In the genomic region with DNA sequence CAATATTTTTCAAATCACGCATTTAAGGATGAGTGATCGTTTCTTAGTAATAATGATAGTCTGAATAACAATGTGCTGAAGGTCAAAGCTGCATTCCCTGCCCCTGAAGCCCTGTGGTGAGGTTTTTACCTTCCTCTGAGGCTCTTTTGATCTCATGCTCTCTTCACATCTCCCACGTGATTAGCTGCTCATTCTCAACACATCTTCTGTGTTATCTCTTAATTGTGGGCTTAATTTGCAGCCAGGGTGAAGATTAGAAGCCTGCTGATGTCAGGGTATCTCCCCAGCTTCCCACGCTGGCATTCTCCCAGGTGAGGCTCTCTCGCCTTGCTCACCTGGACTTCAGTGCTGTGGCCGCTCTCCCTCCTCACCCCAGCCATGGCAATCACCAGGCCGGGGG, we compare ENCODE assay signal across 1 cellular context.
TF ChIP-seq lines count a peak whose summit lies in the region.

No MANE protein-coding gene starts in this region.

TF ChIP-seq in H1, 55 proteins besides CTCF, POLR2A, EP300 and RAD21 (continued from another document):
- TF ChIP-seq BRCA1 (IDR thresholded peaks at IDR 0.05; ENCODE audit: low read depth, low read length) (no peak), YY1 (IDR thresholded peaks at IDR 0.05; ENCODE audit: low read depth, low read length) (no peak), BACH1 (IDR thresholded peaks at IDR 0.05; ENCODE audit: low read length) (no peak), SRF (IDR thresholded peaks at IDR 0.05; ENCODE audit: low read depth, low read length) (no peak), RBBP5 (IDR thresholded peaks at IDR 0.05; ENCODE audit: borderline replicate concordance, low read depth, low read length) (no peak)
